Comparison of ENCODE assay signal across 21 cellular contexts in the genomic region with DNA sequence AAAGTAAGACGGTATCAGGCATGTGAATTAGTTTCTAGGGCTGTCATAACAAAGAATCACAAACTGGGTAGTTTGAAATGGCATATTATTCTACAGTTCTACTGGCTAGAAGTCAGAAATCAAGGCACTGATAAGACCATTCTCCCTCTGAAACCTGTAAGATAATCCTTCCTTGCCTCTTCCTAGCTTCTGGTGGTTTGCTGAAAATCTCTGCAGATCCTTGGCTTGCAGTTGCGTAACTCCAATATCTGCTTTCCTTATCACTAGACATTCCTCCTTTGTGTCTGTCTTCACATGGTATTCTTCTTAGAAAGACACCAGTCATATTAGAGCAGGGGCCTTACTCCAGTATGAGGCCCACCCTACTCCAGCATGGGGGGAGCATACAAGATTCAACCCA. TPM values are rescaled to one million over a fixed set of nuclear protein-coding genes. Genes with fewer than 3 reads are reported as not detected.
DNase-seq lines count a peak whose midpoint lies in the region; ATAC-seq, FAIRE-seq and TF ChIP-seq lines count a peak whose summit lies in the region.
"Had no signal": no experiment of that assay in that cellular context is flagged by ENCODE, and none has a peak within 500 bp of the region (broad histone marks: within the 10 kb centered on the region; RNA-seq: fewer than 3 reads in every experiment).

No MANE protein-coding gene starts in this region.

- H3K36me3 ChIP-seq in HepG2 (replicated peaks in 1 of 2; ENCODE audit: control insufficient read depth in 1 of 2, insufficient read depth in 2 of 2, low read length in 2 of 2) (no peaks in the 10 kb centered on the region), right lobe of liver (no peaks in the 10 kb centered on the region), mesodermal cell (ENCODE audit: control insufficient read depth, insufficient read depth, low read length) (no peaks in the 10 kb centered on the region), neural progenitor cell (no peaks in the 10 kb centered on the region), Karpas-422 (ENCODE audit: insufficient read depth, low read length) (no peaks in the 10 kb centered on the region)
- H3K36me3 ChIP-seq: BLaER1 had no signal

- no peak overlapping the region for H3K9ac ChIP-seq in HepG2 (ENCODE audit: insufficient read depth, low read depth, low read length)
- no peak overlapping the region for H3K9ac ChIP-seq in neural progenitor cell
- H3K9ac ChIP-seq in Karpas-422 (ENCODE audit: low read length), result no peak overlapping the region
- H3K9ac ChIP-seq: BLaER1, GM23248 had no signal

- H3K9me2 ChIP-seq in Karpas-422 (replicated peaks; ENCODE audit: insufficient read depth, low read length), result no peaks in the 10 kb centered on the region

- in situ Hi-C loops in HepG2 (cut with HindIII; ENCODE audit: extremely low pct_ligation_motif_present, low pct_unique_long_range_greater_than_20kb), result no loop called here

- H3K9me3 ChIP-seq in HepG2 (ENCODE audit: low read length) (no peaks in the 10 kb centered on the region), right lobe of liver (no peaks in the 10 kb centered on the region), mesodermal cell (ENCODE audit: control insufficient read depth, low read length) (no peaks in the 10 kb centered on the region), neural progenitor cell (ENCODE audit: low read depth) (no peaks in the 10 kb centered on the region), Karpas-422 (ENCODE audit: low read length) (no peaks in the 10 kb centered on the region)
- H3K9me3 ChIP-seq: BLaER1 had no signal

- intact Hi-C loops in HepG2 (cut with micrococcal nuclease; ENCODE audit: unreplicated experiment), result no loop called here
- intact Hi-C loops in right lobe of liver (cut with DNase I), result no loop called here

- H2AFZ ChIP-seq in HepG2 (ENCODE audit: low read length) (no peak overlapping the region), neural progenitor cell (replicated peaks) (no peak overlapping the region), Karpas-422 (ENCODE audit: low read length) (no peak overlapping the region)
- H2AFZ ChIP-seq: GM23248 had no signal

- no peaks in the 10 kb centered on the region for H3K4me1 Mint-ChIP-seq in neural progenitor cell
- H3K4me1 Mint-ChIP-seq in activated CD8-positive, alpha-beta memory T cell treated with anti-CD3 and anti-CD28 coated beads, Interleukin-2, amount 10 ng/mL, durations not matched to agents 7 days and 5 days, result no peaks in the 10 kb centered on the region
- H3K4me1 Mint-ChIP-seq: CD4-positive, alpha-beta memory T cell had no signal

- H3K36me3 Mint-ChIP-seq in neural progenitor cell, result no peaks in the 10 kb centered on the region
- H3K36me3 Mint-ChIP-seq in activated CD8-positive, alpha-beta memory T cell treated with anti-CD3 and anti-CD28 coated beads, Interleukin-2, amount 10 ng/mL, durations not matched to agents 7 days and 5 days, result no peaks in the 10 kb centered on the region
- H3K36me3 Mint-ChIP-seq: CD14-positive monocyte; CD4-positive, alpha-beta memory T cell had no signal

- H3F3A ChIP-seq in neural progenitor cell (ENCODE audit: low read depth), result no peaks in the 10 kb centered on the region

- no peak for FAIRE-seq in HepG2 (lab: Jason Lieb, UNC)
- FAIRE-seq: G401.6, GM12891, H54 had no signal

- H3K27ac ChIP-seq in HepG2 (ENCODE audit: extremely low read length, insufficient read depth, low read length) (no peak overlapping the region), right lobe of liver (no peak overlapping the region), mesodermal cell (ENCODE audit: low read depth, low read length, severe bottlenecking) (peak overlapping the region; percentile 5), neural progenitor cell (no peak overlapping the region), Karpas-422 (ENCODE audit: low read length) (no peak overlapping the region)
- H3K27ac ChIP-seq: 22Rv1, BLaER1, GM23248 had no signal

- H3K9me3 Mint-ChIP-seq in neural progenitor cell, result no peaks in the 10 kb centered on the region
- H3K9me3 Mint-ChIP-seq in activated CD8-positive, alpha-beta memory T cell treated with anti-CD3 and anti-CD28 coated beads, Interleukin-2, amount 10 ng/mL, durations not matched to agents 7 days and 5 days (ENCODE audit: low read depth), result no peaks in the 10 kb centered on the region
- H3K9me3 Mint-ChIP-seq: CD4-positive, alpha-beta memory T cell had no signal

- WGBS in HepG2 (ENCODE audit: low lambda C conversion rate), result 44% methylated on average over 2 of the region's 2 CpGs
- WGBS in right lobe of liver (ENCODE audit: insufficient coverage, low coverage, low lambda C conversion rate, missing lambda C conversion rate), result 84% methylated on average over 2 of the region's 2 CpGs
- WGBS in mesodermal cell (ENCODE audit: insufficient coverage in 2 of 2), 2 experiments, result 63 to 100% methylated on average over 1 of the region's 2 CpGs

- H3K27me3 Mint-ChIP-seq in neural progenitor cell (ENCODE audit: insufficient read depth, low read depth), result peaks cover 2% of the 10 kb centered on the region
- peaks cover 15% of the 10 kb centered on the region for H3K27me3 Mint-ChIP-seq in activated CD8-positive, alpha-beta memory T cell treated with anti-CD3 and anti-CD28 coated beads, Interleukin-2, amount 10 ng/mL, durations not matched to agents 7 days and 5 days

- H3K27me3 ChIP-seq in HepG2 (ENCODE audit: control insufficient read depth in 1 of 2, insufficient read depth in 2 of 2, low read length in 2 of 2), result no peaks in the 10 kb centered on the region
- no peaks in the 10 kb centered on the region for H3K27me3 ChIP-seq in right lobe of liver
- no peaks in the 10 kb centered on the region for H3K27me3 ChIP-seq in neural progenitor cell
- H3K27me3 ChIP-seq in Karpas-422 (ENCODE audit: low read length), result no peaks in the 10 kb centered on the region
- H3K27me3 ChIP-seq: BLaER1 had no signal

- H3K27ac Mint-ChIP-seq in neural progenitor cell, result no peak overlapping the region
- no peak overlapping the region for H3K27ac Mint-ChIP-seq in activated CD8-positive, alpha-beta memory T cell treated with anti-CD3 and anti-CD28 coated beads, Interleukin-2, amount 10 ng/mL, durations not matched to agents 7 days and 5 days
- H3K27ac Mint-ChIP-seq: CD14-positive monocyte; CD4-positive, alpha-beta memory T cell had no signal

- H3K4me1 ChIP-seq in HepG2 (ENCODE audit: insufficient read depth, low read length), result no peaks in the 10 kb centered on the region
- peaks cover 0 to 8% (median 0%) of the 10 kb centered on the region in 4 donors for H3K4me1 ChIP-seq in right lobe of liver
- H3K4me1 ChIP-seq in mesodermal cell (ENCODE audit: control insufficient read depth, insufficient read depth, low read length, poor library complexity, severe bottlenecking), result no peaks in the 10 kb centered on the region
- H3K4me1 ChIP-seq in neural progenitor cell, result peaks cover 2% of the 10 kb centered on the region
- 0 out of 2 replicates have a peak, but pooled peaks cover 3% of the 10 kb centered on the region for H3K4me1 ChIP-seq in Karpas-422 (ENCODE audit: low read length)
- H3K4me1 ChIP-seq: BLaER1 had no signal

- DNase-seq in HepG2 (ENCODE audit: low spot score) (no peak), right lobe of liver (no peak), OCI-M1 (lab: John Stamatoyannopoulos, UW) (peak; percentile 49), neural progenitor cell (ENCODE audit: low spot score) (no peak), Karpas-422 (no peak)
- DNase-seq in activated CD8-positive, alpha-beta memory T cell treated with anti-CD3 and anti-CD28 coated beads, Interleukin-2, amount 10 ng/mL, durations not matched to agents 7 days and 5 days, result no peak
- DNase-seq: Calu3; CD4-positive, alpha-beta memory T cell; DMS53; DND-41; EL; GM23248; HCEC 1CT; KG1 had no signal

- BruUV-seq in HepG2 (replicated peaks; lab: Mats Ljungman, UMichigan), result no TSS peak

- no peaks in the 10 kb centered on the region for H4K20me1 ChIP-seq in HepG2 (ENCODE audit: insufficient read depth, low read length)
- H4K20me1 ChIP-seq in neural progenitor cell (ENCODE audit: low read depth), result no peaks in the 10 kb centered on the region
- no peaks in the 10 kb centered on the region for H4K20me1 ChIP-seq in Karpas-422 (ENCODE audit: insufficient read depth, low read depth, low read length)
- H4K20me1 ChIP-seq: BLaER1 had no signal

- H3K79me2 ChIP-seq in HepG2 (ENCODE audit: insufficient read depth, low read length) (no peaks in the 10 kb centered on the region), neural progenitor cell (ENCODE audit: low read depth) (no peaks in the 10 kb centered on the region), Karpas-422 (ENCODE audit: low read length) (no peaks in the 10 kb centered on the region)

- CTCF ChIA-PET in HepG2 (lab: Yijun Ruan, JAX; ENCODE audit: low intra/inter-chr PET ratio, low total read pairs), result no interaction called here
- CTCF ChIA-PET in activated CD8-positive, alpha-beta memory T cell treated with anti-CD3 and anti-CD28 coated beads, Interleukin-2, amount 10 ng/mL, durations not matched to agents 7 days and 5 days (lab: Charles Lee), result no interaction called here

- H3K4me3 ChIP-seq in HepG2 (replicated peaks in 1 of 3; ENCODE audit: insufficient read depth in 1 of 3, low read depth in 2 of 3, low read length in 3 of 3) (no peak overlapping the region), right lobe of liver (no peak overlapping the region), mesodermal cell (ENCODE audit: extremely low read depth, insufficient read depth, low read length, poor library complexity, severe bottlenecking) (no peak overlapping the region), neural progenitor cell (no peak overlapping the region), Karpas-422 (ENCODE audit: low read length) (no peak overlapping the region)
- H3K4me3 ChIP-seq: BLaER1, GM23248 had no signal

- H3K4me2 ChIP-seq in HepG2 (ENCODE audit: low read depth, low read length) (no peak overlapping the region), neural progenitor cell (no peak overlapping the region), Karpas-422 (ENCODE audit: low read depth, low read length, poor library complexity, severe bottlenecking) (no peak overlapping the region)
- H3K4me2 ChIP-seq: BLaER1 had no signal

- POLR2A ChIA-PET in HepG2 (lab: Yijun Ruan, JAX), result no interaction called here

- TF ChIP-seq POLR2A in HepG2 (IDR thresholded peaks at IDR 0.05; ENCODE audit: insufficient read depth in 1 of 2, low read depth in 2 of 2, low read length in 2 of 2), result no peak
- no peak for TF ChIP-seq POLR2A in right lobe of liver (IDR thresholded peaks at IDR 0.05)

- TF ChIP-seq RAD21 in HepG2 (CRISPR knock-in tag; IDR thresholded peaks at IDR 0.05), result no peak

- TF ChIP-seq CTCF in HepG2 (CRISPR knock-in tag; IDR thresholded peaks at IDR 0.05) (no peak), right lobe of liver (IDR thresholded peaks at IDR 0.05) (no peak), neural progenitor cell (IDR thresholded peaks at IDR 0.05) (no peak)

- TF ChIP-seq EP300 in HepG2 (IDR thresholded peaks at IDR 0.05; ENCODE audit: low read depth in 2 of 2, low read length in 2 of 2) (no peak), HepG2 (CRISPR knock-in tag; IDR thresholded peaks at IDR 0.05; ENCODE audit: borderline replicate concordance) (no peak)

- ATAC-seq in HepG2, result no peak
- no peak for ATAC-seq in right lobe of liver
- ATAC-seq in activated CD8-positive, alpha-beta memory T cell treated with anti-CD3 and anti-CD28 coated beads, Interleukin-2, amount 10 ng/mL, durations not matched to agents 7 days and 5 days, result no peak

- no peak overlapping the region for H3K4me3 Mint-ChIP-seq in neural progenitor cell
- H3K4me3 Mint-ChIP-seq in activated CD8-positive, alpha-beta memory T cell treated with anti-CD3 and anti-CD28 coated beads, Interleukin-2, amount 10 ng/mL, durations not matched to agents 7 days and 5 days, result no peak overlapping the region
- H3K4me3 Mint-ChIP-seq: CD14-positive monocyte; CD4-positive, alpha-beta memory T cell had no signal

RNA-seq across cellular contexts. Expression of a gene that starts 19.6 kb away (rescaled TPM):
- total RNA-seq in HepG2 (2016; rRNA removed; fragmentation: Illumina TruSeq; extraction: Trizol), result 14.5 and 16.5 TPM in 2 replicates
- 12.9 and 14.7 TPM in 2 replicates for total RNA-seq in HepG2 (2016; cell fraction: cytosol; rRNA removed; fragmentation: Illumina TruSeq; extraction: Trizol; ENCODE audit: low read depth)
- total RNA-seq in HepG2 (2016; cell fraction: insoluble cytoplasmic fraction; rRNA removed; fragmentation: Illumina TruSeq; extraction: Trizol), result 15.7 and 17.7 TPM in 2 replicates
- 6.3 and 9.2 TPM in 2 replicates for total RNA-seq in HepG2 (2016; cell fraction: membrane; rRNA removed; fragmentation: Illumina TruSeq; extraction: Trizol)
- 28.7 and 32.0 TPM in 2 replicates for total RNA-seq in HepG2 (2016; cell fraction: nucleus; rRNA removed; fragmentation: Illumina TruSeq; extraction: Trizol)
- 3.8 and 5.3 TPM in 2 replicates for polyA plus RNA-seq in HepG2 (2011; rRNA removed)
- polyA plus RNA-seq in HepG2 (2011; cell fraction: cytosol; rRNA removed), result 1.4 and 2.2 TPM in 2 replicates
- 3.8 TPM in 2 replicates for polyA plus RNA-seq in HepG2 (2011; cell fraction: nucleus; rRNA removed)
- polyA plus RNA-seq in HepG2 (2012), result 7.5 and 8.0 TPM in 2 replicates
- 4.7 and 5.7 TPM in 2 replicates for polyA plus RNA-seq in HepG2 (2016; cell fraction: cytosol; fragmentation: Illumina TruSeq; extraction: Trizol; ENCODE audit: low read depth)
- polyA plus RNA-seq in HepG2 (2016; cell fraction: insoluble cytoplasmic fraction; fragmentation: Illumina TruSeq; extraction: Trizol; ENCODE audit: low read depth), result 9.4 and 11.8 TPM in 2 replicates
- polyA plus RNA-seq in HepG2 (2016; cell fraction: membrane; fragmentation: Illumina TruSeq; extraction: Trizol; ENCODE audit: low read depth), result 4.8 and 6.3 TPM in 2 replicates
- polyA plus RNA-seq in HepG2 (2016; cell fraction: nucleus; fragmentation: Illumina TruSeq; extraction: Trizol; ENCODE audit: insufficient read depth, low read depth), result 8.6 and 9.4 TPM in 2 replicates
- polyA minus RNA-seq in HepG2 (2011; rRNA and poly(A)+ RNA removed; ENCODE audit: low replicate concordance), result 5.2 and 7.8 TPM in 2 replicates
- 5.4 and 7.4 TPM in 2 replicates for polyA minus RNA-seq in HepG2 (2011; cell fraction: cytosol; rRNA and poly(A)+ RNA removed)
- polyA minus RNA-seq in HepG2 (2011; cell fraction: nucleus; rRNA and poly(A)+ RNA removed), result 53.7 and 60.4 TPM in 2 replicates
- 1 to 10 TPM; 4.3 to 8.7 (median 6.2) TPM for total RNA-seq in right lobe of liver
- 43.5 TPM for polyA plus RNA-seq in mesodermal cell (2013, experiment 1 of 2)
- 32.8 TPM for polyA plus RNA-seq in mesodermal cell (2013, experiment 2 of 2)
- 53.6 and 65.5 TPM in 2 replicates for total RNA-seq in neural progenitor cell (ENCODE audit: low replicate concordance)
- total RNA-seq in activated CD8-positive, alpha-beta memory T cell treated with anti-CD3 and anti-CD28 coated beads, Interleukin-2, amount 10 ng/mL, durations not matched to agents 7 days and 5 days, result 10 to 100 TPM; 13.8 to 20.9 TPM
- 33.1 and 50.1 TPM in 2 replicates for total RNA-seq in Karpas-422 (2014; rRNA removed; shearing (Covaris generic); ENCODE audit: low replicate concordance)
